In the genomic region with DNA sequence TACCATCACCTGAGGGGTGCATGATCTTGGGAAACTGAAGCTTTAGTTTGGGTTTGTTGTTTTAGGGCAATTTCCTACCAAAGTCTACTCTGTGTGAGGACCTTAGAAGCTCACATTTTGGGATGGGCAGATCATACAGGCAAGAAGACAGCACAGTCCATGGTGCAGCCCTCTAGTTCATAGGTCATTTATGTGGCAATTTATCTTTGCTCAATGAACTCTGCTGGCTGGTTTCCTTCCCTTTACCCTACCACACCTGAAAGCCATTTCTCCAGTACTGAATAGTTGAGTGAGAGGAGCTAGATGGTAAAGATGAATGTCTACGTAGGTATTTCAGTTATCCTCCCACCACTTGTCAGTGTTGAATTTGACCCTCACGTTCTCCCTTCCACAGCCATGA, we compare ENCODE assay signal across 1 cellular context.
TF ChIP-seq lines count a peak whose summit lies in the region.

No MANE protein-coding gene starts in this region.

TF ChIP-seq in IMR-90, 13 proteins besides CTCF, POLR2A, EP300 and RAD21:
- TF ChIP-seq MAZ (IDR thresholded peaks at IDR 0.05; ENCODE audit: borderline replicate concordance, low read depth, low read length): no peak
- TF ChIP-seq BHLHE40 (IDR thresholded peaks at IDR 0.05; ENCODE audit: low read depth, low read length): no peak
- TF ChIP-seq MXI1 (IDR thresholded peaks at IDR 0.05; ENCODE audit: borderline replicate concordance, low read depth, low read length): no peak
- TF ChIP-seq CHD1 (IDR thresholded peaks at IDR 0.05; ENCODE audit: low read depth, low read length): no peak
- no peak for TF ChIP-seq MAFK (IDR thresholded peaks at IDR 0.05; ENCODE audit: low read depth, low read length)
- TF ChIP-seq SMC3 (IDR thresholded peaks at IDR 0.05; ENCODE audit: low read depth, low read length): no peak
- TF ChIP-seq RFX5 (IDR thresholded peaks at IDR 0.05; ENCODE audit: low read depth, low read length): no peak
- no peak for TF ChIP-seq CEBPB (IDR thresholded peaks at IDR 0.05; ENCODE audit: low read depth, low read length)
- no peak for TF ChIP-seq NFE2L2 (IDR thresholded peaks at IDR 0.05; ENCODE audit: low read depth, low read length)
- TF ChIP-seq, protein P1, sequence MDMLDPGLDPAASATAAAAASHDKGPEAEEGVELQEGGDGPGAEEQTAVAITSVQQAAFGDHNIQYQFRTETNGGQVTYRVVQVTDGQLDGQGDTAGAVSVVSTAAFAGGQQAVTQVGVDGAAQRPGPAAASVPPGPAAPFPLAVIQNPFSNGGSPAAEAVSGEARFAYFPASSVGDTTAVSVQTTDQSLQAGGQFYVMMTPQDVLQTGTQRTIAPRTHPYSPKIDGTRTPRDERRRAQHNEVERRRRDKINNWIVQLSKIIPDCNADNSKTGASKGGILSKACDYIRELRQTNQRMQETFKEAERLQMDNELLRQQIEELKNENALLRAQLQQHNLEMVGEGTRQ (IDR thresholded peaks at IDR 0.05; ENCODE audit: low read depth, low read length): no peak
